30 cellular contexts compared by ENCODE assay signal in the genomic region with DNA sequence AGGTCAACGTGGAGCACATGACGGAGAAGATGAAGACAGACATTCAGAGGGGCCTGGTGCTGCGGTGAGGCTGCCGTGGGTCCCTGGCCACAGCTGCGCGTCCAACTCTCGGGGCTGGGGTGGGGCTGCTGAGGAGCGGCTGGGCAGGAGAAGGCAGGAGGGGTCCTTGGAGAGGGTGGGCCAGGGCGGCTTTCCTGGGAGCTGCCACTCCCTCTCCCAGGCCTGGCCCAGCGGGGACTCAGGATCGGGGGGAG. TPM values are rescaled to one million over a fixed set of nuclear protein-coding genes. Genes with fewer than 3 reads are reported as not detected.
"Had no signal": no experiment of that assay in that cellular context is flagged by ENCODE, and none has a peak within 500 bp of the region (broad histone marks: within the 10 kb centered on the region; RNA-seq: fewer than 3 reads in every experiment).

No MANE protein-coding gene starts in this region.

- FAIRE-seq: endometrium, islet of Langerhans, keratinocyte had no signal

- DNase-seq: colonic mucosa; cortex of kidney; effector CD8-positive, alpha-beta T cell; effector memory CD8-positive, alpha-beta T cell; endodermal cell; erythroblast; esophagus squamous epithelium; foreskin fibroblast; foreskin melanocyte; gastrocnemius medialis; glutamatergic neuron; head of caudate nucleus; heart right ventricle; hippocampal formation; left cardiac atrium; left ventricle myocardium superior; lower lobe of right lung; mesenchymal stem cell; mucosa of descending colon had no signal

- H3K4me1 ChIP-seq: colonic mucosa, esophagus squamous epithelium, gastrocnemius medialis, heart right ventricle, lower lobe of right lung had no signal

- H3K9me3 ChIP-seq: colonic mucosa, esophagus squamous epithelium, gastrocnemius medialis, heart right ventricle, left lung, lower lobe of right lung, mucosa of descending colon had no signal

- H3K36me3 ChIP-seq: gastrocnemius medialis had no signal

- ATAC-seq: effector memory CD8-positive, alpha-beta T cell; esophagus mucosa; gastrocnemius medialis; left lung; left ventricle myocardium superior; lower lobe of right lung; mucosa of descending colon had no signal

- H3K27me3 ChIP-seq: colonic mucosa, esophagus squamous epithelium, gastrocnemius medialis, heart right ventricle, left lung had no signal

- H3K27ac ChIP-seq: colonic mucosa, epithelial cell of prostate, esophagus squamous epithelium, gastrocnemius medialis, heart right ventricle, left lung, lower lobe of right lung had no signal

- H3K4me3 ChIP-seq: colonic mucosa, esophagus squamous epithelium, gastrocnemius medialis, heart right ventricle, left lung, lower lobe of right lung, mucosa of descending colon had no signal

RNA-seq across cellular contexts. Expression of a gene that starts 28.6 kb away (rescaled TPM):
- total RNA-seq: myocyte had no signal

RNA-seq across cellular contexts. Expression of a gene that starts 39.1 kb away (rescaled TPM):
- total RNA-seq: dermis microvascular lymphatic vessel endothelial cell, esophagus mucosa, esophagus squamous epithelium, gastrocnemius medialis, glomerular endothelial cell, left ventricle myocardium superior, lower lobe of right lung, lung microvascular endothelial cell, mesenteric fat pad had no signal
- polyA plus RNA-seq: keratinocyte had no signal
